In genomic region chr4:150130953-150131352, GRCh38 we compare ENCODE assay signal across 19 cellular contexts. TPM values are rescaled to one million over a fixed set of nuclear protein-coding genes. Genes with fewer than 3 reads are reported as not detected.
DNase-seq lines count a peak whose midpoint lies in the region; ATAC-seq and TF ChIP-seq lines count a peak whose summit lies in the region.
"Had no signal": no experiment of that assay in that cellular context is flagged by ENCODE, and none has a peak within 500 bp of the region (broad histone marks: within the 10 kb centered on the region; RNA-seq: fewer than 3 reads in every experiment).

No MANE protein-coding gene starts in this region.

- 45 to 48% methylated on average over 2 of the region's 2 CpGs for WGBS in esophagus squamous epithelium, 2 donors

- TF ChIP-seq CTCF in AG09309 (IDR thresholded peaks at IDR 0.05; ENCODE audit: control insufficient read depth, insufficient read depth, low read depth, low read length, missing control alignments) (no peak), cardiac fibroblast (IDR thresholded peaks at IDR 0.05; ENCODE audit: low read depth, low read length) (no peak), esophagus squamous epithelium (IDR thresholded peaks at IDR 0.05) (no peak)

- intact Hi-C loops in esophagus squamous epithelium (cut with DNase I): no loop called here

- H3K9me3 ChIP-seq in esophagus squamous epithelium: no peaks in the 10 kb centered on the region
- H3K9me3 ChIP-seq: tibial nerve had no signal

- DNase-seq in AG09309 (ENCODE audit: low read depth) (peak; percentile 72), NCI-H2029 (lab: John Stamatoyannopoulos, UW) (peak; percentile 34), cardiac fibroblast (ENCODE audit: low read depth in 2 of 2) (peak; percentile 70 to 75), medulla oblongata (ENCODE audit: extremely low spot score) (peak; percentile 35), NCI-H345 (lab: John Stamatoyannopoulos, UW) (no peak), esophagus squamous epithelium (lab: John Stamatoyannopoulos, UW) (no peak)
- DNase-seq in stimulated activated naive CD8-positive, alpha-beta T cell treated with anti-CD3 and anti-CD28 coated beads, Interleukin-15, Interleukin-2, amounts not matched to agents 100 U/mL and 50 U/mL, for 24 hours: no peak
- DNase-seq: activated CD4-positive, alpha-beta memory T cell treated with anti-CD3 and anti-CD28 coated beads for 36 hours; activated naive CD4-positive, alpha-beta T cell treated with anti-CD3 and anti-CD28 coated beads, Interleukin-2, amount 10 ng/mL, durations not matched to agents 7 days and 5 days; CD4-positive, alpha-beta T cell; DMS79; dorsolateral prefrontal cortex; natural killer cell; NCI-H187; NCI-H510A had no signal

- no peak for TF ChIP-seq POLR2A in esophagus squamous epithelium (IDR thresholded peaks at IDR 0.05)

- H3K4me3 ChIP-seq in AG09309 (ENCODE audit: control insufficient read depth, low read depth, low read length) (no peak overlapping the region), cardiac fibroblast (replicated peaks in 1 of 2; ENCODE audit: low read depth in 2 of 2, low read length in 2 of 2) (no peak overlapping the region), esophagus squamous epithelium (no peak overlapping the region)
- H3K4me3 ChIP-seq: dorsolateral prefrontal cortex, tibial nerve had no signal

- peaks cover 0 to 9% (median 0%) of the 10 kb centered on the region in 3 donors for H3K4me1 ChIP-seq in esophagus squamous epithelium

- H3K27ac ChIP-seq in esophagus squamous epithelium: no peak overlapping the region
- H3K27ac ChIP-seq: tibial nerve had no signal

- no peak for ATAC-seq in stimulated activated naive CD8-positive, alpha-beta T cell treated with anti-CD3 and anti-CD28 coated beads, Interleukin-15, Interleukin-2, amounts not matched to agents 100 U/mL and 50 U/mL, for 24 hours
- no peak for ATAC-seq in GM21381 (IDR thresholded peaks at IDR 0.05; ENCODE audit: unreplicated experiment)
- ATAC-seq: natural killer cell, Right ventricle myocardium inferior had no signal

- peaks cover 0 to 75% (median 0%) of the 10 kb centered on the region in 4 donors for H3K27me3 ChIP-seq in esophagus squamous epithelium
- H3K27me3 ChIP-seq: dorsolateral prefrontal cortex, tibial nerve had no signal

- H3K36me3 ChIP-seq in esophagus squamous epithelium: no peaks in the 10 kb centered on the region
- H3K36me3 ChIP-seq: tibial nerve had no signal

RNA-seq across cellular contexts. Expression of gene DCLK2, which starts 52.7 kb away (rescaled TPM):
- 1 to 10 TPM in 1 of 4 donors, under 1 TPM in 3; 0.61 to 4.0 (median 0.74) TPM for total RNA-seq in esophagus squamous epithelium
- total RNA-seq: activated CD4-positive, alpha-beta memory T cell treated with anti-CD3 and anti-CD28 coated beads for 36 hours; bronchial epithelial cell; CD4-positive, alpha-beta T cell had no signal

Comparison
In these comparisons a context has a peak if more than half of its experiments do, and no peak if none do; other contexts are left out.
1. DNase-seq: peak in AG09309 (single experiment), NCI-H2029 (single experiment), cardiac fibroblast (2 of 2) and medulla oblongata (single experiment); none in stimulated activated naive CD8-positive, alpha-beta T cell treated with anti-CD3 and anti-CD28 coated beads, Interleukin-15, Interleukin-2, amounts not matched to agents 100 U/mL and 50 U/mL, for 24 hours (single experiment), NCI-H345 (single experiment) and esophagus squamous epithelium (single experiment).